In genomic region chr5:108381955-108382783, GRCh38 we compare ENCODE assay signal across 1 cellular context.
TF ChIP-seq lines count a peak whose summit lies in the region.

TSS of gene FBXL17 (minus strand) at chr5:108382098.

TF ChIP-seq in HepG2, 621 proteins besides CTCF, POLR2A, EP300 and RAD21 (continued from another document):
- TF ChIP-seq NR3C1 (CRISPR knock-in tag; IDR thresholded peaks at IDR 0.05) (no peak), MXD1 (CRISPR knock-in tag; IDR thresholded peaks at IDR 0.05) (peak; percentile 93), ARNTL (CRISPR knock-in tag; IDR thresholded peaks at IDR 0.05) (peak; percentile 57; the same call in 1 of the 2 replicates), MAFG (CRISPR knock-in tag; IDR thresholded peaks at IDR 0.05) (no peak), NFE2L2 (IDR thresholded peaks at IDR 0.05; ENCODE audit: low read length) (no peak), ZNF562 (CRISPR knock-in tag; IDR thresholded peaks at IDR 0.05; ENCODE audit: borderline replicate concordance) (peak; percentile 84; the same call in 1 of the 2 replicates), WIZ (CRISPR knock-in tag; IDR thresholded peaks at IDR 0.05) (peak; percentile 94; the same call in 1 of the 2 replicates), TRIM22 (IDR thresholded peaks at IDR 0.05) (no peak), ZNF30 (CRISPR knock-in tag; IDR thresholded peaks at IDR 0.05) (no peak), ZBTB21 (CRISPR knock-in tag; IDR thresholded peaks at IDR 0.05) (peak; percentile 48; the same call in 1 of the 2 replicates), NAIF1 (CRISPR knock-in tag; IDR thresholded peaks at IDR 0.05; ENCODE audit: borderline replicate concordance) (peak; percentile 74; the same call in 1 of the 2 replicates), ZNF547 (CRISPR knock-in tag; IDR thresholded peaks at IDR 0.05) (peak; percentile 86), PRDM4 (CRISPR knock-in tag; IDR thresholded peaks at IDR 0.05; ENCODE audit: borderline replicate concordance) (no peak)
